ENCODE assay signal across 1 cellular context in the genomic region with DNA sequence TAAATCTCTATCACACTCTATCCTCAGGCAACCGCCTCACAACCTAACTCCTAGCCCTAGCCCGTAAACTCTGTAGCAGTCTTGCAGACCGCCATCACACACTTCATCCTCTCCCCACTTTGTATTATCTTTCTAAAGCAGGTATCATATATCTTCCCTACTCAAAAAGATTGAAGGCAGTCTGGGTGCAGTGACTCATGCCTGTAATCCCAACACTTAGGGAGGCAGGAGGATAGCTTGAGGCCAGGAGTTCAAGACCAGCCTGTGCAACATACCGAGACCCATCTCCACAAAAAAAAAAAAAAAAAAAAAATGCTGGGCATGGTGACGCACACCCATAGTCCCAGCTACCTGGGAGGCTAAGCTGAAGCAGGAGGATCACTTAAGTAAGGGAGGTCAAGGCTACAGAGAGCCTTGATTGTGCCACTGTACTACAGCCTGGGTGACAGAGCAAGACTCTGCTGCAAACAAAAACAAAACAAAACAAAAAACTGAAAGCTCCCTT.
TF ChIP-seq lines count a peak whose summit lies in the region.

No MANE protein-coding gene starts in this region.

TF ChIP-seq in GM23338, 12 proteins besides CTCF, POLR2A, EP300 and RAD21:
- TF ChIP-seq, protein P1, sequence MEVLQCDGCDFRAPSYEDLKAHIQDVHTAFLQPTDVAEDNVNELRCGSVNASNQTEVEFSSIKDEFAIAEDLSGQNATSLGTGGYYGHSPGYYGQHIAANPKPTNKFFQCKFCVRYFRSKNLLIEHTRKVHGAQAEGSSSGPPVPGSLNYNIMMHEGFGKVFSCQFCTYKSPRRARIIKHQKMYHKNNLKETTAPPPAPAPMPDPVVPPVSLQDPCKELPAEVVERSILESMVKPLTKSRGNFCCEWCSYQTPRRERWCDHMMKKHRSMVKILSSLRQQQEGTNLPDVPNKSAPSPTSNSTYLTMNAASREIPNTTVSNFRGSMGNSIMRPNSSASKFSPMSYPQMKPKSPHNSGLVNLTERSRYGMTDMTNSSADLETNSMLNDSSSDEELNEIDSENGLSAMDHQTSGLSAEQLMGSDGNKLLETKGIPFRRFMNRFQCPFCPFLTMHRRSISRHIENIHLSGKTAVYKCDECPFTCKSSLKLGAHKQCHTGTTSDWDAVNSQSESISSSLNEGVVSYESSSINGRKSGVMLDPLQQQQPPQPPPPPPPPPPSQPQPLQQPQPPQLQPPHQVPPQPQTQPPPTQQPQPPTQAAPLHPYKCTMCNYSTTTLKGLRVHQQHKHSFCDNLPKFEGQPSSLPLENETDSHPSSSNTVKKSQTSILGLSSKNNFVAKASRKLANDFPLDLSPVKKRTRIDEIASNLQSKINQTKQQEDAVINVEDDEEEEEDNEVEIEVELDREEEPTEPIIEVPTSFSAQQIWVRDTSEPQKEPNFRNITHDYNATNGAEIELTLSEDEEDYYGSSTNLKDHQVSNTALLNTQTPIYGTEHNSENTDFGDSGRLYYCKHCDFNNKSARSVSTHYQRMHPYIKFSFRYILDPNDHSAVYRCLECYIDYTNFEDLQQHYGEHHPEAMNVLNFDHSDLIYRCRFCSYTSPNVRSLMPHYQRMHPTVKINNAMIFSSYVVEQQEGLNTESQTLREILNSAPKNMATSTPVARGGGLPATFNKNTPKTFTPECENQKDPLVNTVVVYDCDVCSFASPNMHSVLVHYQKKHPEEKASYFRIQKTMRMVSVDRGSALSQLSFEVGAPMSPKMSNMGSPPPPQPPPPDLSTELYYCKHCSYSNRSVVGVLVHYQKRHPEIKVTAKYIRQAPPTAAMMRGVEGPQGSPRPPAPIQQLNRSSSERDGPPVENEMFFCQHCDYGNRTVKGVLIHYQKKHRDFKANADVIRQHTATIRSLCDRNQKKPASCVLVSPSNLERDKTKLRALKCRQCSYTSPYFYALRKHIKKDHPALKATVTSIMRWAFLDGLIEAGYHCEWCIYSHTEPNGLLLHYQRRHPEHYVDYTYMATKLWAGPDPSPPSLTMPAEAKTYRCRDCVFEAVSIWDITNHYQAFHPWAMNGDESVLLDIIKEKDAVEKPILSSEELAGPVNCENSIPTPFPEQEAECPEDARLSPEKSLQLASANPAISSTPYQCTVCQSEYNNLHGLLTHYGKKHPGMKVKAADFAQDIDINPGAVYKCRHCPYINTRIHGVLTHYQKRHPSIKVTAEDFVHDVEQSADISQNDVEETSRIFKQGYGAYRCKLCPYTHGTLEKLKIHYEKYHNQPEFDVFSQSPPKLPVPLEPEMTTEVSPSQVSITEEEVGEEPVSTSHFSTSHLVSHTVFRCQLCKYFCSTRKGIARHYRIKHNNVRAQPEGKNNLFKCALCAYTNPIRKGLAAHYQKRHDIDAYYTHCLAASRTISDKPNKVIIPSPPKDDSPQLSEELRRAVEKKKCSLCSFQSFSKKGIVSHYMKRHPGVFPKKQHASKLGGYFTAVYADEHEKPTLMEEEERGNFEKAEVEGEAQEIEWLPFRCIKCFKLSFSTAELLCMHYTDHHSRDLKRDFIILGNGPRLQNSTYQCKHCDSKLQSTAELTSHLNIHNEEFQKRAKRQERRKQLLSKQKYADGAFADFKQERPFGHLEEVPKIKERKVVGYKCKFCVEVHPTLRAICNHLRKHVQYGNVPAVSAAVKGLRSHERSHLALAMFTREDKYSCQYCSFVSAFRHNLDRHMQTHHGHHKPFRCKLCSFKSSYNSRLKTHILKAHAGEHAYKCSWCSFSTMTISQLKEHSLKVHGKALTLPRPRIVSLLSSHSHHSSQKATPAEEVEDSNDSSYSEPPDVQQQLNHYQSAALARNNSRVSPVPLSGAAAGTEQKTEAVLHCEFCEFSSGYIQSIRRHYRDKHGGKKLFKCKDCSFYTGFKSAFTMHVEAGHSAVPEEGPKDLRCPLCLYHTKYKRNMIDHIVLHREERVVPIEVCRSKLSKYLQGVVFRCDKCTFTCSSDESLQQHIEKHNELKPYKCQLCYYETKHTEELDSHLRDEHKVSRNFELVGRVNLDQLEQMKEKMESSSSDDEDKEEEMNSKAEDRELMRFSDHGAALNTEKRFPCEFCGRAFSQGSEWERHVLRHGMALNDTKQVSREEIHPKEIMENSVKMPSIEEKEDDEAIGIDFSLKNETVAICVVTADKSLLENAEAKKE (CRISPR knock-in tag; IDR thresholded peaks at IDR 0.05) = no peak
- TF ChIP-seq, protein P2, sequence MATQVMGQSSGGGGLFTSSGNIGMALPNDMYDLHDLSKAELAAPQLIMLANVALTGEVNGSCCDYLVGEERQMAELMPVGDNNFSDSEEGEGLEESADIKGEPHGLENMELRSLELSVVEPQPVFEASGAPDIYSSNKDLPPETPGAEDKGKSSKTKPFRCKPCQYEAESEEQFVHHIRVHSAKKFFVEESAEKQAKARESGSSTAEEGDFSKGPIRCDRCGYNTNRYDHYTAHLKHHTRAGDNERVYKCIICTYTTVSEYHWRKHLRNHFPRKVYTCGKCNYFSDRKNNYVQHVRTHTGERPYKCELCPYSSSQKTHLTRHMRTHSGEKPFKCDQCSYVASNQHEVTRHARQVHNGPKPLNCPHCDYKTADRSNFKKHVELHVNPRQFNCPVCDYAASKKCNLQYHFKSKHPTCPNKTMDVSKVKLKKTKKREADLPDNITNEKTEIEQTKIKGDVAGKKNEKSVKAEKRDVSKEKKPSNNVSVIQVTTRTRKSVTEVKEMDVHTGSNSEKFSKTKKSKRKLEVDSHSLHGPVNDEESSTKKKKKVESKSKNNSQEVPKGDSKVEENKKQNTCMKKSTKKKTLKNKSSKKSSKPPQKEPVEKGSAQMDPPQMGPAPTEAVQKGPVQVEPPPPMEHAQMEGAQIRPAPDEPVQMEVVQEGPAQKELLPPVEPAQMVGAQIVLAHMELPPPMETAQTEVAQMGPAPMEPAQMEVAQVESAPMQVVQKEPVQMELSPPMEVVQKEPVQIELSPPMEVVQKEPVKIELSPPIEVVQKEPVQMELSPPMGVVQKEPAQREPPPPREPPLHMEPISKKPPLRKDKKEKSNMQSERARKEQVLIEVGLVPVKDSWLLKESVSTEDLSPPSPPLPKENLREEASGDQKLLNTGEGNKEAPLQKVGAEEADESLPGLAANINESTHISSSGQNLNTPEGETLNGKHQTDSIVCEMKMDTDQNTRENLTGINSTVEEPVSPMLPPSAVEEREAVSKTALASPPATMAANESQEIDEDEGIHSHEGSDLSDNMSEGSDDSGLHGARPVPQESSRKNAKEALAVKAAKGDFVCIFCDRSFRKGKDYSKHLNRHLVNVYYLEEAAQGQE (IDR thresholded peaks at IDR 0.05; ENCODE audit: unreplicated experiment) = no peak
- TF ChIP-seq EZH2phosphoT487 (IDR thresholded peaks at IDR 0.05; ENCODE audit: unreplicated experiment) (no peak), CREB1 (CRISPR knock-in tag; IDR thresholded peaks at IDR 0.05; ENCODE audit: low read depth) (no peak), NANOG (IDR thresholded peaks at IDR 0.05; ENCODE audit: borderline replicate concordance) (no peak), POLR2AphosphoS5 (IDR thresholded peaks at IDR 0.05; ENCODE audit: low read depth) (no peak), ZNF114 (CRISPR knock-in tag; IDR thresholded peaks at IDR 0.05) (no peak), EZH2 (IDR thresholded peaks at IDR 0.05; ENCODE audit: low read depth, unreplicated experiment) (no peak), JUNB (IDR thresholded peaks at IDR 0.05; ENCODE audit: unreplicated experiment) (no peak), ZNF331 (CRISPR knock-in tag; IDR thresholded peaks at IDR 0.05; ENCODE audit: low read depth) (no peak), STAT1 (IDR thresholded peaks at IDR 0.05; ENCODE audit: unreplicated experiment) (no peak)
- TF ChIP-seq, protein P3, sequence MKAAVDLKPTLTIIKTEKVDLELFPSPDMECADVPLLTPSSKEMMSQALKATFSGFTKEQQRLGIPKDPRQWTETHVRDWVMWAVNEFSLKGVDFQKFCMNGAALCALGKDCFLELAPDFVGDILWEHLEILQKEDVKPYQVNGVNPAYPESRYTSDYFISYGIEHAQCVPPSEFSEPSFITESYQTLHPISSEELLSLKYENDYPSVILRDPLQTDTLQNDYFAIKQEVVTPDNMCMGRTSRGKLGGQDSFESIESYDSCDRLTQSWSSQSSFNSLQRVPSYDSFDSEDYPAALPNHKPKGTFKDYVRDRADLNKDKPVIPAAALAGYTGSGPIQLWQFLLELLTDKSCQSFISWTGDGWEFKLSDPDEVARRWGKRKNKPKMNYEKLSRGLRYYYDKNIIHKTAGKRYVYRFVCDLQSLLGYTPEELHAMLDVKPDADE (IDR thresholded peaks at IDR 0.05) = no peak
